8 cellular contexts compared by ENCODE assay signal in the genomic region with DNA sequence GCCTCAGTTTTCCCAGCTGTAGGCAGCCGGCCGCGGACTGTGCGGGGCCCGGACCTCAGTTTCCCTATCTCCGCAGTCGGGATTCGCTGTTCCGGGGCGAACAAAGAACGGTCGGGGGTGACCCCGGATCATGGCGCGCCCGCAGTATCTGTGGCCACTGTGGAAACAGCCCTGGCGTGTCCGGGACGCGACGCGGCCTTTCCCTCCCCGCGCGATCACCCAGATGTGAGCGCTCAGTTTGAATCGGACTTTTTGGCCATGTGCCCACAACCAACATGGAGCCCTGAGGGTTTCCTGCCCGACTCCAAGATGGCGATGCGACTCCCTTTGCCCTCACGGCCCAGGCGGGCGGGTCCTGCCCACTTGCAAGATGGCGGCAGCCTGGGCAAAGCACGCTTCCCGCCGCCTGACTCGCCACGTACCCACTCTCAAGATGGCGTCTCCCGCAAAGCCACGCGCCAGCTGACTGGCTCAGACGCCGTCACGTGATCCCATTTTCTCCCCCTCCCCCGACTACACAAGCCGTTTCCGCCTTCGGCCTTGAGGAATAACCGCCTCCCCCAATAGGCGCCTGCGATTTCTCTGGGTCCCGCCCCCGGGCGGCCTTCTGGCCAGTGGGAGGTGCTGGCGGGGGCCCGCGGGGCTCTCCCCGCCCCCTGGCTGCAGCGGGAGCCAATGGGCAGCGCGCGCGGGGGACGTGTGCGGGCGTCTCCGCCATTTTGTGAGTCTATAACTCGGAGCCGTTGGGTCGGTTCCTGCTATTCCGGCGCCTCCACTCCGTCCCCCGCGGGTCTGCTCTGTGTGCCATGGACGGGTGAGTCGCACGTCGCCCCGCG. TPM values are rescaled to one million over a fixed set of nuclear protein-coding genes. Genes with fewer than 3 reads are reported as not detected.
A peak's percentile ranks its signal among the peaks of the same experiment; 100 is the strongest.
DNase-seq lines count a peak whose midpoint lies in the region; ATAC-seq and TF ChIP-seq lines count a peak whose summit lies in the region.

A gene (plus strand): TSS at position 761 of the 836 bp plus-strand sequence. CDS start 46 bp downstream, at position 807.

- peaks cover 31% of the 10 kb centered on the region for H3K4me1 Mint-ChIP-seq in activated naive CD8-positive, alpha-beta T cell treated with anti-CD3 and anti-CD28 coated beads, Interleukin-2, amount 50 U/mL, for 24 hours

- TF ChIP-seq POLR2A in ovary (IDR thresholded peaks at IDR 0.05): peak; percentile 79
- peak in 1 of 2 donors; percentile 80 for TF ChIP-seq POLR2A in thyroid gland (IDR thresholded peaks at IDR 0.05)

- H3K9me3 ChIP-seq in ovary (no peaks in the 10 kb centered on the region), thyroid gland (no peaks in the 10 kb centered on the region)

- 0 to 1% (median 1%) methylated on average over 54 to 83 of the region's 83 CpGs for WGBS in ovary, 3 donors
- WGBS in thyroid gland, 2 donors: 0 to 2% methylated on average over 14 to 41 of the region's 83 CpGs

- H3K27me3 ChIP-seq in ovary (no peaks in the 10 kb centered on the region), thyroid gland (no peaks in the 10 kb centered on the region)

- no peak for TF ChIP-seq CTCF in GM12865 (IDR thresholded peaks at IDR 0.05; ENCODE audit: insufficient read depth, low read depth, low read length, missing control alignments)
- no peak for TF ChIP-seq CTCF in ovary (IDR thresholded peaks at IDR 0.05)
- no peak for TF ChIP-seq CTCF in thyroid gland (IDR thresholded peaks at IDR 0.05)

- H3K4me3 ChIP-seq in GM12865 (ENCODE audit: low read depth, low read length): peak within 1 kb of the TSS; percentile 85
- peak within 1 kb of the TSS; percentile 68 for H3K4me3 ChIP-seq in ovary
- H3K4me3 ChIP-seq in thyroid gland (replicated peaks in 1 of 3): peak within 1 kb of the TSS; percentile 33 to 100 (median 96)

- H3K27ac ChIP-seq in ovary (peak within 1 kb of the TSS; percentile 99 to 100), thyroid gland (peak within 1 kb of the TSS; percentile 94 to 96 (median 94))

- peaks cover 31% of the 10 kb centered on the region for H3K36me3 Mint-ChIP-seq in activated naive CD8-positive, alpha-beta T cell treated with anti-CD3 and anti-CD28 coated beads, Interleukin-2, amount 50 U/mL, for 24 hours (ENCODE audit: low read depth)

- no peak for TF ChIP-seq EP300 in ovary (IDR thresholded peaks at IDR 0.05)

- H3K4me1 ChIP-seq in ovary (ENCODE audit: insufficient read depth) (peaks cover 34% of the 10 kb centered on the region), thyroid gland (peaks cover 39 to 50% of the 10 kb centered on the region in 2 donors)

- peak; percentile 100 for DNase-seq in GM12865 (ENCODE audit: low read depth)
- DNase-seq in NCI-H1417 treated with DMSO at 0.1 percent for 48 hours (lab: John Stamatoyannopoulos, UW): peak; percentile 100
- DNase-seq in SW480 (ENCODE audit: low spot score): peak; percentile 98
- DNase-seq in activated naive CD8-positive, alpha-beta T cell treated with anti-CD3 and anti-CD28 coated beads, Interleukin-2, amount 50 U/mL, for 24 hours: peak; percentile 98
- DNase-seq in Right ventricle myocardium inferior (ENCODE audit: missing footprints): peak; percentile 100
- peak; percentile 99 to 100 (median 100) for DNase-seq in ovary
- peak; percentile 100 for DNase-seq in thyroid gland

- H3K36me3 ChIP-seq in ovary: no peaks in the 10 kb centered on the region
- H3K36me3 ChIP-seq in thyroid gland: no peaks in the 10 kb centered on the region

- peak; percentile 77 for ATAC-seq in HG02763 (IDR thresholded peaks at IDR 0.05; ENCODE audit: unreplicated experiment)
- ATAC-seq in activated naive CD8-positive, alpha-beta T cell treated with anti-CD3 and anti-CD28 coated beads, Interleukin-2, amount 50 U/mL, for 24 hours: peak; percentile 82
- ATAC-seq in Right ventricle myocardium inferior: peak; percentile 92

- peak within 1 kb of the TSS; percentile 96 for H3K4me3 Mint-ChIP-seq in activated naive CD8-positive, alpha-beta T cell treated with anti-CD3 and anti-CD28 coated beads, Interleukin-2, amount 50 U/mL, for 24 hours

- no peaks in the 10 kb centered on the region for H3K9me3 Mint-ChIP-seq in activated naive CD8-positive, alpha-beta T cell treated with anti-CD3 and anti-CD28 coated beads, Interleukin-2, amount 50 U/mL, for 24 hours

- intact Hi-C loops in Right ventricle myocardium inferior (cut with DNase I): loop anchor here (5.0 to 10.0 kb wide), 3 partner anchors 222 to 448 kb away; a partner anchor contains a TSS
- intact Hi-C loops in ovary (cut with DNase I): loop anchor here in 2 of 4 donors (10.0 kb wide), 1 partner anchor 118 kb away; a partner anchor contains a TSS
- intact Hi-C loops in thyroid gland (cut with DNase I): no loop called here

- H3K27ac Mint-ChIP-seq in activated naive CD8-positive, alpha-beta T cell treated with anti-CD3 and anti-CD28 coated beads, Interleukin-2, amount 50 U/mL, for 24 hours: peak within 1 kb of the TSS; percentile 98

- no peaks in the 10 kb centered on the region for H3K27me3 Mint-ChIP-seq in activated naive CD8-positive, alpha-beta T cell treated with anti-CD3 and anti-CD28 coated beads, Interleukin-2, amount 50 U/mL, for 24 hours

RNA-seq across cellular contexts. Expression of the gene that starts here (rescaled TPM):
- 67.6 TPM for total RNA-seq in Right ventricle myocardium inferior
- 100 to 1,000 TPM in 6 of 7 donors, 10 to 100 TPM in 1; 73.4 to 312 (median 233) TPM for total RNA-seq in ovary
- polyA plus RNA-seq in ovary: 100 to 1,000 TPM in 1 of 2 donors, 10 to 100 TPM in 1; 94.4 to 112 TPM
- total RNA-seq in thyroid gland: 100 to 1,000 TPM; 161 to 277 (median 199) TPM

Comparison
In these comparisons a context has a peak if more than half of its experiments do, and no peak if none do; other contexts are left out.
1. Peak in every context shown above with its lines: DNase-seq, ATAC-seq, H3K4me3 ChIP-seq and H3K27ac ChIP-seq.